In the genomic region with DNA sequence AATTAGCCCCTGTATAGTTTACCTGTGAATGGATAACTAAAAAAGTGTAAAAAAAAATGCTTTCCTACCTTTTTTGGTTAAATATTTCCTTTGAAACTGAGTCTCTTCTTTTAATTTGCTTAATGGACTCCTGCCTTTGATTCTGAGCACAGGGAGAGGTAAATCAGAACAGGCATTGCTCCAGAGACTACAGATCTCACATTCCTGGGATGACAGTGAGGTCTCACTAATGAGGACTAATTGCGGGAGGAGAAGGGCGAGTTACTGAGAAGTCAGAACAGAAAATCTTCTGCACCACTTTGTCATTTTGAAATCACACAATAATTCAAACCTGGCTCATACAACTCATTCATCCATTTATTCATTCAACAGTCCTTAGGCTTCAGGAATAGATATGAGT, we compare ENCODE assay signal across 1 cellular context.
TF ChIP-seq lines count a peak whose summit lies in the region.

No MANE protein-coding gene starts in this region.

TF ChIP-seq in GM23338, 12 proteins besides CTCF, POLR2A, EP300 and RAD21:
- TF ChIP-seq, protein P1, sequence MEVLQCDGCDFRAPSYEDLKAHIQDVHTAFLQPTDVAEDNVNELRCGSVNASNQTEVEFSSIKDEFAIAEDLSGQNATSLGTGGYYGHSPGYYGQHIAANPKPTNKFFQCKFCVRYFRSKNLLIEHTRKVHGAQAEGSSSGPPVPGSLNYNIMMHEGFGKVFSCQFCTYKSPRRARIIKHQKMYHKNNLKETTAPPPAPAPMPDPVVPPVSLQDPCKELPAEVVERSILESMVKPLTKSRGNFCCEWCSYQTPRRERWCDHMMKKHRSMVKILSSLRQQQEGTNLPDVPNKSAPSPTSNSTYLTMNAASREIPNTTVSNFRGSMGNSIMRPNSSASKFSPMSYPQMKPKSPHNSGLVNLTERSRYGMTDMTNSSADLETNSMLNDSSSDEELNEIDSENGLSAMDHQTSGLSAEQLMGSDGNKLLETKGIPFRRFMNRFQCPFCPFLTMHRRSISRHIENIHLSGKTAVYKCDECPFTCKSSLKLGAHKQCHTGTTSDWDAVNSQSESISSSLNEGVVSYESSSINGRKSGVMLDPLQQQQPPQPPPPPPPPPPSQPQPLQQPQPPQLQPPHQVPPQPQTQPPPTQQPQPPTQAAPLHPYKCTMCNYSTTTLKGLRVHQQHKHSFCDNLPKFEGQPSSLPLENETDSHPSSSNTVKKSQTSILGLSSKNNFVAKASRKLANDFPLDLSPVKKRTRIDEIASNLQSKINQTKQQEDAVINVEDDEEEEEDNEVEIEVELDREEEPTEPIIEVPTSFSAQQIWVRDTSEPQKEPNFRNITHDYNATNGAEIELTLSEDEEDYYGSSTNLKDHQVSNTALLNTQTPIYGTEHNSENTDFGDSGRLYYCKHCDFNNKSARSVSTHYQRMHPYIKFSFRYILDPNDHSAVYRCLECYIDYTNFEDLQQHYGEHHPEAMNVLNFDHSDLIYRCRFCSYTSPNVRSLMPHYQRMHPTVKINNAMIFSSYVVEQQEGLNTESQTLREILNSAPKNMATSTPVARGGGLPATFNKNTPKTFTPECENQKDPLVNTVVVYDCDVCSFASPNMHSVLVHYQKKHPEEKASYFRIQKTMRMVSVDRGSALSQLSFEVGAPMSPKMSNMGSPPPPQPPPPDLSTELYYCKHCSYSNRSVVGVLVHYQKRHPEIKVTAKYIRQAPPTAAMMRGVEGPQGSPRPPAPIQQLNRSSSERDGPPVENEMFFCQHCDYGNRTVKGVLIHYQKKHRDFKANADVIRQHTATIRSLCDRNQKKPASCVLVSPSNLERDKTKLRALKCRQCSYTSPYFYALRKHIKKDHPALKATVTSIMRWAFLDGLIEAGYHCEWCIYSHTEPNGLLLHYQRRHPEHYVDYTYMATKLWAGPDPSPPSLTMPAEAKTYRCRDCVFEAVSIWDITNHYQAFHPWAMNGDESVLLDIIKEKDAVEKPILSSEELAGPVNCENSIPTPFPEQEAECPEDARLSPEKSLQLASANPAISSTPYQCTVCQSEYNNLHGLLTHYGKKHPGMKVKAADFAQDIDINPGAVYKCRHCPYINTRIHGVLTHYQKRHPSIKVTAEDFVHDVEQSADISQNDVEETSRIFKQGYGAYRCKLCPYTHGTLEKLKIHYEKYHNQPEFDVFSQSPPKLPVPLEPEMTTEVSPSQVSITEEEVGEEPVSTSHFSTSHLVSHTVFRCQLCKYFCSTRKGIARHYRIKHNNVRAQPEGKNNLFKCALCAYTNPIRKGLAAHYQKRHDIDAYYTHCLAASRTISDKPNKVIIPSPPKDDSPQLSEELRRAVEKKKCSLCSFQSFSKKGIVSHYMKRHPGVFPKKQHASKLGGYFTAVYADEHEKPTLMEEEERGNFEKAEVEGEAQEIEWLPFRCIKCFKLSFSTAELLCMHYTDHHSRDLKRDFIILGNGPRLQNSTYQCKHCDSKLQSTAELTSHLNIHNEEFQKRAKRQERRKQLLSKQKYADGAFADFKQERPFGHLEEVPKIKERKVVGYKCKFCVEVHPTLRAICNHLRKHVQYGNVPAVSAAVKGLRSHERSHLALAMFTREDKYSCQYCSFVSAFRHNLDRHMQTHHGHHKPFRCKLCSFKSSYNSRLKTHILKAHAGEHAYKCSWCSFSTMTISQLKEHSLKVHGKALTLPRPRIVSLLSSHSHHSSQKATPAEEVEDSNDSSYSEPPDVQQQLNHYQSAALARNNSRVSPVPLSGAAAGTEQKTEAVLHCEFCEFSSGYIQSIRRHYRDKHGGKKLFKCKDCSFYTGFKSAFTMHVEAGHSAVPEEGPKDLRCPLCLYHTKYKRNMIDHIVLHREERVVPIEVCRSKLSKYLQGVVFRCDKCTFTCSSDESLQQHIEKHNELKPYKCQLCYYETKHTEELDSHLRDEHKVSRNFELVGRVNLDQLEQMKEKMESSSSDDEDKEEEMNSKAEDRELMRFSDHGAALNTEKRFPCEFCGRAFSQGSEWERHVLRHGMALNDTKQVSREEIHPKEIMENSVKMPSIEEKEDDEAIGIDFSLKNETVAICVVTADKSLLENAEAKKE (CRISPR knock-in tag; IDR thresholded peaks at IDR 0.05), result no peak
- TF ChIP-seq, protein P2, sequence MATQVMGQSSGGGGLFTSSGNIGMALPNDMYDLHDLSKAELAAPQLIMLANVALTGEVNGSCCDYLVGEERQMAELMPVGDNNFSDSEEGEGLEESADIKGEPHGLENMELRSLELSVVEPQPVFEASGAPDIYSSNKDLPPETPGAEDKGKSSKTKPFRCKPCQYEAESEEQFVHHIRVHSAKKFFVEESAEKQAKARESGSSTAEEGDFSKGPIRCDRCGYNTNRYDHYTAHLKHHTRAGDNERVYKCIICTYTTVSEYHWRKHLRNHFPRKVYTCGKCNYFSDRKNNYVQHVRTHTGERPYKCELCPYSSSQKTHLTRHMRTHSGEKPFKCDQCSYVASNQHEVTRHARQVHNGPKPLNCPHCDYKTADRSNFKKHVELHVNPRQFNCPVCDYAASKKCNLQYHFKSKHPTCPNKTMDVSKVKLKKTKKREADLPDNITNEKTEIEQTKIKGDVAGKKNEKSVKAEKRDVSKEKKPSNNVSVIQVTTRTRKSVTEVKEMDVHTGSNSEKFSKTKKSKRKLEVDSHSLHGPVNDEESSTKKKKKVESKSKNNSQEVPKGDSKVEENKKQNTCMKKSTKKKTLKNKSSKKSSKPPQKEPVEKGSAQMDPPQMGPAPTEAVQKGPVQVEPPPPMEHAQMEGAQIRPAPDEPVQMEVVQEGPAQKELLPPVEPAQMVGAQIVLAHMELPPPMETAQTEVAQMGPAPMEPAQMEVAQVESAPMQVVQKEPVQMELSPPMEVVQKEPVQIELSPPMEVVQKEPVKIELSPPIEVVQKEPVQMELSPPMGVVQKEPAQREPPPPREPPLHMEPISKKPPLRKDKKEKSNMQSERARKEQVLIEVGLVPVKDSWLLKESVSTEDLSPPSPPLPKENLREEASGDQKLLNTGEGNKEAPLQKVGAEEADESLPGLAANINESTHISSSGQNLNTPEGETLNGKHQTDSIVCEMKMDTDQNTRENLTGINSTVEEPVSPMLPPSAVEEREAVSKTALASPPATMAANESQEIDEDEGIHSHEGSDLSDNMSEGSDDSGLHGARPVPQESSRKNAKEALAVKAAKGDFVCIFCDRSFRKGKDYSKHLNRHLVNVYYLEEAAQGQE (IDR thresholded peaks at IDR 0.05; ENCODE audit: unreplicated experiment), result no peak
- TF ChIP-seq STAT1 (IDR thresholded peaks at IDR 0.05; ENCODE audit: unreplicated experiment) (no peak), POLR2AphosphoS5 (IDR thresholded peaks at IDR 0.05; ENCODE audit: low read depth) (no peak), CREB1 (CRISPR knock-in tag; IDR thresholded peaks at IDR 0.05; ENCODE audit: low read depth) (no peak), ZNF331 (CRISPR knock-in tag; IDR thresholded peaks at IDR 0.05; ENCODE audit: low read depth) (no peak)
